ENCODE assay signal across 2 cellular contexts in the genomic region with DNA sequence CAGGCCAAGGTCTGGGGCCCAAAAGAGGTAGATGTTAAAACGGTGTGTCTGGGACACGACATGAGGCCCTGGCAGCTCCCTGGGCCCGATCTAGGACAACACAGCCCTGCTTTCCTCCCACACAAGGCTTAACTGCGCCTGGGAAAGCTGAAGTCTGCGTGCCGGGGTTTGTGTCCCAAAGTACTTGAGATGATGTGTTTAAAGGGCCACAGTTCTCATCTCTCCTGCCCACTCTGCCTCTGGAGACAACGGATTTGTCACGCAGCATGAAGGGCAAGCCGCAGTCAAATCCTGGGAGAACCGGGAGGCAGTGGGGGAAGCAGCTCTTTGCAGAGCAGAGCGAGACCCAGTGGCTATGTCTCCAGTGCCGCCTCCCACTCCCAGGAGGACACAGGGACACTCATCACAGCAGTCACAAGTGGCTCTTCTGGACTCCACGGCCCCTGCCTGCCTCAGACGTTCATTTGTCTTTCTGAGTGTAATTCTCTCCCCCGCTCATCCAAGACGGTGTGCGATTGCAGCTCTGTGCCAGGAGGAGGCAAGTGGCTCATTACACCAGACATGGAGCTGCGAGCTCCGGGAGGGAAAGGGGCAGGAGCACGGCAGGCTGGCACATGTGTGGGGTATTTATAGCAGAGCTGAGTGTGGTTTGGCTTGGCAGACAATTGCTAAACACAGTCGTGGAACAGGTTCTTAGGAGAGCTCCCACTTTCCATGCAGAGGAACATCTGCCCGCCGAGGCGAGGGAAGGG.
TF ChIP-seq lines count a peak whose summit lies in the region.

No MANE protein-coding gene starts in this region.

TF ChIP-seq in SK-N-SH treated with all-trans-retinoic acid at 6 μM for 48 hours, 23 proteins besides CTCF, POLR2A, EP300 and RAD21 (continues in another document):
- TF ChIP-seq SNAI2 (CRISPR knock-in tag; IDR thresholded peaks at IDR 0.05) (no peak), TCF4 (CRISPR knock-in tag; IDR thresholded peaks at IDR 0.05; ENCODE audit: borderline replicate concordance) (no peak), ESRRG (CRISPR knock-in tag; IDR thresholded peaks at IDR 0.05) (no peak), ISL1 (CRISPR knock-in tag; IDR thresholded peaks at IDR 0.05) (no peak), ZNF565 (CRISPR knock-in tag; conservative IDR thresholded peaks at IDR 0.05; ENCODE audit: low read depth) (no peak), ARNTL (CRISPR knock-in tag; IDR thresholded peaks at IDR 0.05; ENCODE audit: borderline replicate concordance, low read depth) (no peak), RARB (CRISPR knock-in tag; IDR thresholded peaks at IDR 0.05) (no peak), OSR1 (CRISPR knock-in tag; IDR thresholded peaks at IDR 0.05) (no peak), PPARA (CRISPR knock-in tag; IDR thresholded peaks at IDR 0.05; ENCODE audit: borderline replicate concordance) (no peak), ZFP3 (CRISPR knock-in tag; IDR thresholded peaks at IDR 0.05) (no peak), GLIS3 (CRISPR knock-in tag; IDR thresholded peaks at IDR 0.05) (no peak), ZNF70 (CRISPR knock-in tag; IDR thresholded peaks at IDR 0.05) (no peak), TOX (CRISPR knock-in tag; IDR thresholded peaks at IDR 0.05; ENCODE audit: borderline replicate concordance) (no peak)
- TF ChIP-seq, protein P1, sequence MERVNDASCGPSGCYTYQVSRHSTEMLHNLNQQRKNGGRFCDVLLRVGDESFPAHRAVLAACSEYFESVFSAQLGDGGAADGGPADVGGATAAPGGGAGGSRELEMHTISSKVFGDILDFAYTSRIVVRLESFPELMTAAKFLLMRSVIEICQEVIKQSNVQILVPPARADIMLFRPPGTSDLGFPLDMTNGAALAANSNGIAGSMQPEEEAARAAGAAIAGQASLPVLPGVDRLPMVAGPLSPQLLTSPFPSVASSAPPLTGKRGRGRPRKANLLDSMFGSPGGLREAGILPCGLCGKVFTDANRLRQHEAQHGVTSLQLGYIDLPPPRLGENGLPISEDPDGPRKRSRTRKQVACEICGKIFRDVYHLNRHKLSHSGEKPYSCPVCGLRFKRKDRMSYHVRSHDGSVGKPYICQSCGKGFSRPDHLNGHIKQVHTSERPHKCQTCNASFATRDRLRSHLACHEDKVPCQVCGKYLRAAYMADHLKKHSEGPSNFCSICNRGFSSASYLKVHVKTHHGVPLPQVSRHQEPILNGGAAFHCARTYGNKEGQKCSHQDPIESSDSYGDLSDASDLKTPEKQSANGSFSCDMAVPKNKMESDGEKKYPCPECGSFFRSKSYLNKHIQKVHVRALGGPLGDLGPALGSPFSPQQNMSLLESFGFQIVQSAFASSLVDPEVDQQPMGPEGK (CRISPR knock-in tag; IDR thresholded peaks at IDR 0.05; ENCODE audit: borderline replicate concordance): no peak
- TF ChIP-seq, protein P2, sequence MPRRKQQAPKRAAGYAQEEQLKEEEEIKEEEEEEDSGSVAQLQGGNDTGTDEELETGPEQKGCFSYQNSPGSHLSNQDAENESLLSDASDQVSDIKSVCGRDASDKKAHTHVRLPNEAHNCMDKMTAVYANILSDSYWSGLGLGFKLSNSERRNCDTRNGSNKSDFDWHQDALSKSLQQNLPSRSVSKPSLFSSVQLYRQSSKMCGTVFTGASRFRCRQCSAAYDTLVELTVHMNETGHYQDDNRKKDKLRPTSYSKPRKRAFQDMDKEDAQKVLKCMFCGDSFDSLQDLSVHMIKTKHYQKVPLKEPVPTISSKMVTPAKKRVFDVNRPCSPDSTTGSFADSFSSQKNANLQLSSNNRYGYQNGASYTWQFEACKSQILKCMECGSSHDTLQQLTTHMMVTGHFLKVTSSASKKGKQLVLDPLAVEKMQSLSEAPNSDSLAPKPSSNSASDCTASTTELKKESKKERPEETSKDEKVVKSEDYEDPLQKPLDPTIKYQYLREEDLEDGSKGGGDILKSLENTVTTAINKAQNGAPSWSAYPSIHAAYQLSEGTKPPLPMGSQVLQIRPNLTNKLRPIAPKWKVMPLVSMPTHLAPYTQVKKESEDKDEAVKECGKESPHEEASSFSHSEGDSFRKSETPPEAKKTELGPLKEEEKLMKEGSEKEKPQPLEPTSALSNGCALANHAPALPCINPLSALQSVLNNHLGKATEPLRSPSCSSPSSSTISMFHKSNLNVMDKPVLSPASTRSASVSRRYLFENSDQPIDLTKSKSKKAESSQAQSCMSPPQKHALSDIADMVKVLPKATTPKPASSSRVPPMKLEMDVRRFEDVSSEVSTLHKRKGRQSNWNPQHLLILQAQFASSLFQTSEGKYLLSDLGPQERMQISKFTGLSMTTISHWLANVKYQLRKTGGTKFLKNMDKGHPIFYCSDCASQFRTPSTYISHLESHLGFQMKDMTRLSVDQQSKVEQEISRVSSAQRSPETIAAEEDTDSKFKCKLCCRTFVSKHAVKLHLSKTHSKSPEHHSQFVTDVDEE (CRISPR knock-in tag; IDR thresholded peaks at IDR 0.05): no peak
- TF ChIP-seq, protein P3, sequence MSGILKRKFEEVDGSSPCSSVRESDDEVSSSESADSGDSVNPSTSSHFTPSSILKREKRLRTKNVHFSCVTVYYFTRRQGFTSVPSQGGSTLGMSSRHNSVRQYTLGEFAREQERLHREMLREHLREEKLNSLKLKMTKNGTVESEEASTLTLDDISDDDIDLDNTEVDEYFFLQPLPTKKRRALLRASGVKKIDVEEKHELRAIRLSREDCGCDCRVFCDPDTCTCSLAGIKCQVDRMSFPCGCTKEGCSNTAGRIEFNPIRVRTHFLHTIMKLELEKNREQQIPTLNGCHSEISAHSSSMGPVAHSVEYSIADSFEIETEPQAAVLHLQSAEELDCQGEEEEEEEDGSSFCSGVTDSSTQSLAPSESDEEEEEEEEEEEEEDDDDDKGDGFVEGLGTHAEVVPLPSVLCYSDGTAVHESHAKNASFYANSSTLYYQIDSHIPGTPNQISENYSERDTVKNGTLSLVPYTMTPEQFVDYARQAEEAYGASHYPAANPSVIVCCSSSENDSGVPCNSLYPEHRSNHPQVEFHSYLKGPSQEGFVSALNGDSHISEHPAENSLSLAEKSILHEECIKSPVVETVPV (CRISPR knock-in tag; IDR thresholded peaks at IDR 0.05): no peak
- TF ChIP-seq, protein P4, sequence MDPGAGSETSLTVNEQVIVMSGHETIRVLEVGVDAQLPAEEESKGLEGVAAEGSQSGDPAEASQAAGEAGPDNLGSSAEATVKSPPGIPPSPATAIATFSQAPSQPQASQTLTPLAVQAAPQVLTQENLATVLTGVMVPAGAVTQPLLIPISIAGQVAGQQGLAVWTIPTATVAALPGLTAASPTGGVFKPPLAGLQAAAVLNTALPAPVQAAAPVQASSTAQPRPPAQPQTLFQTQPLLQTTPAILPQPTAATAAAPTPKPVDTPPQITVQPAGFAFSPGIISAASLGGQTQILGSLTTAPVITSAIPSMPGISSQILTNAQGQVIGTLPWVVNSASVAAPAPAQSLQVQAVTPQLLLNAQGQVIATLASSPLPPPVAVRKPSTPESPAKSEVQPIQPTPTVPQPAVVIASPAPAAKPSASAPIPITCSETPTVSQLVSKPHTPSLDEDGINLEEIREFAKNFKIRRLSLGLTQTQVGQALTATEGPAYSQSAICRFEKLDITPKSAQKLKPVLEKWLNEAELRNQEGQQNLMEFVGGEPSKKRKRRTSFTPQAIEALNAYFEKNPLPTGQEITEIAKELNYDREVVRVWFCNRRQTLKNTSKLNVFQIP (CRISPR knock-in tag; IDR thresholded peaks at IDR 0.05; ENCODE audit: borderline replicate concordance, low read depth): no peak

TF ChIP-seq in SK-N-SH, 30 proteins besides CTCF, POLR2A, EP300 and RAD21:
- TF ChIP-seq, protein P5, sequence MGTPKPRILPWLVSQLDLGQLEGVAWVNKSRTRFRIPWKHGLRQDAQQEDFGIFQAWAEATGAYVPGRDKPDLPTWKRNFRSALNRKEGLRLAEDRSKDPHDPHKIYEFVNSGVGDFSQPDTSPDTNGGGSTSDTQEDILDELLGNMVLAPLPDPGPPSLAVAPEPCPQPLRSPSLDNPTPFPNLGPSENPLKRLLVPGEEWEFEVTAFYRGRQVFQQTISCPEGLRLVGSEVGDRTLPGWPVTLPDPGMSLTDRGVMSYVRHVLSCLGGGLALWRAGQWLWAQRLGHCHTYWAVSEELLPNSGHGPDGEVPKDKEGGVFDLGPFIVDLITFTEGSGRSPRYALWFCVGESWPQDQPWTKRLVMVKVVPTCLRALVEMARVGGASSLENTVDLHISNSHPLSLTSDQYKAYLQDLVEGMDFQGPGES (IDR thresholded peaks at IDR 0.05; ENCODE audit: low read depth, low read length): no peak
- TF ChIP-seq FOXM1 (IDR thresholded peaks at IDR 0.05; ENCODE audit: low read depth) (no peak), NFIC (IDR thresholded peaks at IDR 0.05; ENCODE audit: borderline replicate concordance) (no peak), MXI1 (IDR thresholded peaks at IDR 0.05; ENCODE audit: low read depth, low read length) (no peak), FOXJ3 (CRISPR knock-in tag; IDR thresholded peaks at IDR 0.05) (no peak), NRF1 (IDR thresholded peaks at IDR 0.05; ENCODE audit: low read depth, low read length) (no peak), GATA2 (CRISPR knock-in tag; IDR thresholded peaks at IDR 0.05) (no peak), SMC3 (IDR thresholded peaks at IDR 0.05; ENCODE audit: low read depth, low read length) (no peak), RCOR1 (IDR thresholded peaks at IDR 0.05; ENCODE audit: low read length) (no peak), EZH2phosphoT487 (IDR thresholded peaks at IDR 0.05; ENCODE audit: borderline replicate concordance, low read depth) (no peak), JUND (IDR thresholded peaks at IDR 0.05) (no peak)
- TF ChIP-seq, protein P6, sequence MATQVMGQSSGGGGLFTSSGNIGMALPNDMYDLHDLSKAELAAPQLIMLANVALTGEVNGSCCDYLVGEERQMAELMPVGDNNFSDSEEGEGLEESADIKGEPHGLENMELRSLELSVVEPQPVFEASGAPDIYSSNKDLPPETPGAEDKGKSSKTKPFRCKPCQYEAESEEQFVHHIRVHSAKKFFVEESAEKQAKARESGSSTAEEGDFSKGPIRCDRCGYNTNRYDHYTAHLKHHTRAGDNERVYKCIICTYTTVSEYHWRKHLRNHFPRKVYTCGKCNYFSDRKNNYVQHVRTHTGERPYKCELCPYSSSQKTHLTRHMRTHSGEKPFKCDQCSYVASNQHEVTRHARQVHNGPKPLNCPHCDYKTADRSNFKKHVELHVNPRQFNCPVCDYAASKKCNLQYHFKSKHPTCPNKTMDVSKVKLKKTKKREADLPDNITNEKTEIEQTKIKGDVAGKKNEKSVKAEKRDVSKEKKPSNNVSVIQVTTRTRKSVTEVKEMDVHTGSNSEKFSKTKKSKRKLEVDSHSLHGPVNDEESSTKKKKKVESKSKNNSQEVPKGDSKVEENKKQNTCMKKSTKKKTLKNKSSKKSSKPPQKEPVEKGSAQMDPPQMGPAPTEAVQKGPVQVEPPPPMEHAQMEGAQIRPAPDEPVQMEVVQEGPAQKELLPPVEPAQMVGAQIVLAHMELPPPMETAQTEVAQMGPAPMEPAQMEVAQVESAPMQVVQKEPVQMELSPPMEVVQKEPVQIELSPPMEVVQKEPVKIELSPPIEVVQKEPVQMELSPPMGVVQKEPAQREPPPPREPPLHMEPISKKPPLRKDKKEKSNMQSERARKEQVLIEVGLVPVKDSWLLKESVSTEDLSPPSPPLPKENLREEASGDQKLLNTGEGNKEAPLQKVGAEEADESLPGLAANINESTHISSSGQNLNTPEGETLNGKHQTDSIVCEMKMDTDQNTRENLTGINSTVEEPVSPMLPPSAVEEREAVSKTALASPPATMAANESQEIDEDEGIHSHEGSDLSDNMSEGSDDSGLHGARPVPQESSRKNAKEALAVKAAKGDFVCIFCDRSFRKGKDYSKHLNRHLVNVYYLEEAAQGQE (IDR thresholded peaks at IDR 0.05; ENCODE audit: low read depth, low read length): no peak
- TF ChIP-seq, protein P7, sequence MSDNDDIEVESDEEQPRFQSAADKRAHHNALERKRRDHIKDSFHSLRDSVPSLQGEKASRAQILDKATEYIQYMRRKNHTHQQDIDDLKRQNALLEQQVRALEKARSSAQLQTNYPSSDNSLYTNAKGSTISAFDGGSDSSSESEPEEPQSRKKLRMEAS (IDR thresholded peaks at IDR 0.05; ENCODE audit: low read depth): no peak
- TF ChIP-seq, protein P8, sequence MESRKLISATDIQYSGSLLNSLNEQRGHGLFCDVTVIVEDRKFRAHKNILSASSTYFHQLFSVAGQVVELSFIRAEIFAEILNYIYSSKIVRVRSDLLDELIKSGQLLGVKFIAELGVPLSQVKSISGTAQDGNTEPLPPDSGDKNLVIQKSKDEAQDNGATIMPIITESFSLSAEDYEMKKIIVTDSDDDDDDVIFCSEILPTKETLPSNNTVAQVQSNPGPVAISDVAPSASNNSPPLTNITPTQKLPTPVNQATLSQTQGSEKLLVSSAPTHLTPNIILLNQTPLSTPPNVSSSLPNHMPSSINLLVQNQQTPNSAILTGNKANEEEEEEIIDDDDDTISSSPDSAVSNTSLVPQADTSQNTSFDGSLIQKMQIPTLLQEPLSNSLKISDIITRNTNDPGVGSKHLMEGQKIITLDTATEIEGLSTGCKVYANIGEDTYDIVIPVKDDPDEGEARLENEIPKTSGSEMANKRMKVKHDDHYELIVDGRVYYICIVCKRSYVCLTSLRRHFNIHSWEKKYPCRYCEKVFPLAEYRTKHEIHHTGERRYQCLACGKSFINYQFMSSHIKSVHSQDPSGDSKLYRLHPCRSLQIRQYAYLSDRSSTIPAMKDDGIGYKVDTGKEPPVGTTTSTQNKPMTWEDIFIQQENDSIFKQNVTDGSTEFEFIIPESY (IDR thresholded peaks at IDR 0.05; ENCODE audit: borderline replicate concordance, low read depth): no peak
- TF ChIP-seq, protein P9, sequence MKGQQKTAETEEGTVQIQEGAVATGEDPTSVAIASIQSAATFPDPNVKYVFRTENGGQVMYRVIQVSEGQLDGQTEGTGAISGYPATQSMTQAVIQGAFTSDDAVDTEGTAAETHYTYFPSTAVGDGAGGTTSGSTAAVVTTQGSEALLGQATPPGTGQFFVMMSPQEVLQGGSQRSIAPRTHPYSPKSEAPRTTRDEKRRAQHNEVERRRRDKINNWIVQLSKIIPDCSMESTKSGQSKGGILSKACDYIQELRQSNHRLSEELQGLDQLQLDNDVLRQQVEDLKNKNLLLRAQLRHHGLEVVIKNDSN (IDR thresholded peaks at IDR 0.05; ENCODE audit: borderline replicate concordance, low read depth): no peak
TF ChIP-seq in SK-N-SH: peak in this region for 0.
